14 cellular contexts compared by ENCODE assay signal in genomic region chr17:73338566-73339247, GRCh38. TPM values are rescaled to one million over a fixed set of nuclear protein-coding genes. Genes with fewer than 3 reads are reported as not detected.
A peak's percentile ranks its signal among the peaks of the same experiment; 100 is the strongest.
DNase-seq lines count a peak whose midpoint lies in the region; ATAC-seq and TF ChIP-seq lines count a peak whose summit lies in the region.
"Had no signal": no experiment of that assay in that cellular context is flagged by ENCODE, and none has a peak within 500 bp of the region (broad histone marks: within the 10 kb centered on the region; RNA-seq: fewer than 3 reads in every experiment).

No MANE protein-coding gene starts in this region.

- no peaks in the 10 kb centered on the region for H3K9me3 Mint-ChIP-seq in HFFc6
- H3K9me3 Mint-ChIP-seq: stimulated activated naive CD8-positive, alpha-beta T cell treated with anti-CD3 and anti-CD28 coated beads, Interleukin-15, amount 100 ng/mL, for 72 hours had no signal

- H3K4me3 Mint-ChIP-seq in HFFc6, result peak overlapping the region; percentile 15; the same call in 1 of the 2 replicates
- H3K4me3 Mint-ChIP-seq: stimulated activated naive CD8-positive, alpha-beta T cell treated with anti-CD3 and anti-CD28 coated beads, Interleukin-15, amount 100 ng/mL, for 72 hours had no signal

- H3K4me1 ChIP-seq in mucosa of rectum (ENCODE audit: control insufficient read depth in 2 of 2, insufficient read depth in 2 of 2, low read length in 2 of 2) (peaks cover 16 to 22% of the 10 kb centered on the region in 2 donors), suprapubic skin (peaks cover 72% of the 10 kb centered on the region)

- WGBS in suprapubic skin, result 91% methylated on average over 17 of the region's 22 CpGs

- H3K9ac ChIP-seq in mucosa of rectum (ENCODE audit: low read depth in 1 of 2, low read length in 2 of 2), result no peak overlapping the region

- H3K27me3 ChIP-seq in brain microvascular endothelial cell (replicated peaks) (no peaks in the 10 kb centered on the region), mucosa of rectum (ENCODE audit: control insufficient read depth in 2 of 2, insufficient read depth in 2 of 2, low read length in 2 of 2) (no peaks in the 10 kb centered on the region), suprapubic skin (no peaks in the 10 kb centered on the region)
- H3K27me3 ChIP-seq: BE2C, left lung had no signal

- ATAC-seq in GM18519 (IDR thresholded peaks at IDR 0.05; ENCODE audit: low FRiP score, unreplicated experiment), result no peak
- ATAC-seq: left lung; stimulated activated naive CD8-positive, alpha-beta T cell treated with anti-CD3 and anti-CD28 coated beads, Interleukin-15, amount 100 ng/mL, for 72 hours had no signal

- TF ChIP-seq POLR2A in suprapubic skin (IDR thresholded peaks at IDR 0.05), result no peak

- H3K4me3 ChIP-seq in brain microvascular endothelial cell (ENCODE audit: low read depth, low read length), result no peak overlapping the region
- no peak overlapping the region for H3K4me3 ChIP-seq in mucosa of rectum (ENCODE audit: low read length in 2 of 2)
- no peak overlapping the region for H3K4me3 ChIP-seq in suprapubic skin
- H3K4me3 ChIP-seq: left lung had no signal

- TF ChIP-seq EP300 in suprapubic skin (IDR thresholded peaks at IDR 0.05), result no peak

- TF ChIP-seq CTCF in HFFc6 (IDR thresholded peaks at IDR 0.05), result 0 out of 2 replicates have a peak, but pooled peaks have one; percentile 7
- TF ChIP-seq CTCF in brain microvascular endothelial cell (IDR thresholded peaks at IDR 0.05; ENCODE audit: low read depth, low read length, missing control alignments), result no peak
- no peak for TF ChIP-seq CTCF in suprapubic skin (IDR thresholded peaks at IDR 0.05)

- H3K9me3 ChIP-seq in mucosa of rectum (ENCODE audit: control insufficient read depth in 2 of 2, low read length in 2 of 2) (no peaks in the 10 kb centered on the region), suprapubic skin (no peaks in the 10 kb centered on the region)
- H3K9me3 ChIP-seq: BE2C, left lung had no signal

- H3K27ac ChIP-seq in brain microvascular endothelial cell, result peak overlapping the region; percentile 65
- H3K27ac ChIP-seq in mucosa of rectum (ENCODE audit: low read depth in 2 of 2, low read length in 2 of 2), result peak overlapping the region; percentile 3 to 24
- peak overlapping the region; percentile 44 for H3K27ac ChIP-seq in suprapubic skin
- H3K27ac ChIP-seq: left lung had no signal

- peak overlapping the region; percentile 60; the same call in 1 of the 2 replicates for H3K27ac Mint-ChIP-seq in HFFc6

- in situ Hi-C loops in brain microvascular endothelial cell (cut with HindIII; ENCODE audit: low pct_ligation_motif_present, low sequenced_read_pairs), result no loop called here

- peaks cover 38% of the 10 kb centered on the region for H3K4me1 Mint-ChIP-seq in HFFc6 (ENCODE audit: low read depth)
- H3K4me1 Mint-ChIP-seq: stimulated activated naive CD8-positive, alpha-beta T cell treated with anti-CD3 and anti-CD28 coated beads, Interleukin-15, amount 100 ng/mL, for 72 hours had no signal

- H3K36me3 ChIP-seq in brain microvascular endothelial cell (replicated peaks), result no peaks in the 10 kb centered on the region
- H3K36me3 ChIP-seq in mucosa of rectum (ENCODE audit: control insufficient read depth in 2 of 2, insufficient read depth in 2 of 2, low read length in 2 of 2), result no peaks in the 10 kb centered on the region
- H3K36me3 ChIP-seq in suprapubic skin, result no peaks in the 10 kb centered on the region
- H3K36me3 ChIP-seq: BE2C, left lung had no signal

- no peaks in the 10 kb centered on the region; the same call in none of the 2 replicates for H3K27me3 Mint-ChIP-seq in HFFc6 (ENCODE audit: insufficient read depth)
- H3K27me3 Mint-ChIP-seq: stimulated activated naive CD8-positive, alpha-beta T cell treated with anti-CD3 and anti-CD28 coated beads, Interleukin-15, amount 100 ng/mL, for 72 hours had no signal

- no peaks in the 10 kb centered on the region for H3K36me3 Mint-ChIP-seq in HFFc6 (ENCODE audit: low read depth)

- DNase-seq in HFFc6 (no peak), brain microvascular endothelial cell (no peak), suprapubic skin (ENCODE audit: low spot score in 2 of 2) (peak in 1 of 2 donors; percentile 70), NCI-H2171 (lab: John Stamatoyannopoulos, UW) (no peak), anterior cingulate cortex (lab: John Stamatoyannopoulos, UW) (no peak), GDM1 (lab: John Stamatoyannopoulos, UW) (no peak)
- DNase-seq: activated gamma-delta T cell treated with Interleukin-2 at 50 U/mL for 16 hours; BE2C; NCI-H1694 treated with DMSO at 0.1 percent for 48 hours; NCI-H748 treated with DMSO at 0.1 percent for 48 hours; stimulated activated naive CD8-positive, alpha-beta T cell treated with anti-CD3 and anti-CD28 coated beads, Interleukin-15, amount 100 ng/mL, for 72 hours had no signal

RNA-seq across cellular contexts. Expression of gene CDC42EP4, which starts 26.9 kb away (rescaled TPM):
- total RNA-seq in HFFc6 (2021; fragmentation: NEBNext Ultra II Directional; extraction: Animal tissue kit (Norgen Biotek cat#: 25700)), result 10 to 100 TPM; 18.1 to 27.8 (median 25.9) TPM
- 10 to 100 TPM; 60.0 to 86.8 (median 81.5) TPM for total RNA-seq in suprapubic skin

Comparison
In these comparisons a context has a peak if more than half of its experiments do, and no peak if none do; other contexts are left out.
1. H3K27ac ChIP-seq: peak in every context shown above with its lines; median percentile 65 in brain microvascular endothelial cell; 44 in suprapubic skin; 14 in mucosa of rectum.